Comparison of ENCODE assay signal across 7 cellular contexts in the genomic region with DNA sequence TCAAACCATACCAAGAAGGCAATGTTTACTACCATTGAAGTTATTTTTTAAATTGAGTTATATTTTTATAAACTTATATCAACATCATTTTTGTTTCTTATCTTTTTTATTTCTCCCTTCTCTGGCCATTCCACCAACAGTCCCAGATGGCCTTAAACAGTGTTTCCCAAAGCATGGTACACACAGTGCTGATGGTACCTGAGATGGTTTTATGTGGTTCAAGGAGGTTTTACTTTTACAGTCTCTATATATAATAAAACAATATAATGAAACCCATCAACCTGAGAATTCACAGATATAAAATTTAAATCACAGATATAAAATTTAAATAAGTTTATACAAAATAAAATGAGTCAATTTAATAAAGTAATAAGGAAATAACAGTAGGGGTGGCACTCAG.
"Had no signal": no experiment of that assay in that cellular context is flagged by ENCODE, and none has a peak within 500 bp of the region (broad histone marks: within the 10 kb centered on the region; RNA-seq: fewer than 3 reads in every experiment).

No MANE protein-coding gene starts in this region.

- FAIRE-seq: HepG2, HTR-8/SVneo, K562 had no signal

- H3K27ac Mint-ChIP-seq: IgD-negative memory B cell had no signal

- H3K9me3 Mint-ChIP-seq: IgD-negative memory B cell had no signal

- ATAC-seq: HepG2, K562 had no signal

- H3K4me3 ChIP-seq: K562 had no signal

- DNase-seq: IMR-90, KBM-7 had no signal

- H3K27ac ChIP-seq: HL-60 had no signal

- H3K4me1 Mint-ChIP-seq: IgD-negative memory B cell had no signal

- H3K36me3 Mint-ChIP-seq: IgD-negative memory B cell had no signal

- H3K27me3 Mint-ChIP-seq: IgD-negative memory B cell had no signal
